In the genomic region with DNA sequence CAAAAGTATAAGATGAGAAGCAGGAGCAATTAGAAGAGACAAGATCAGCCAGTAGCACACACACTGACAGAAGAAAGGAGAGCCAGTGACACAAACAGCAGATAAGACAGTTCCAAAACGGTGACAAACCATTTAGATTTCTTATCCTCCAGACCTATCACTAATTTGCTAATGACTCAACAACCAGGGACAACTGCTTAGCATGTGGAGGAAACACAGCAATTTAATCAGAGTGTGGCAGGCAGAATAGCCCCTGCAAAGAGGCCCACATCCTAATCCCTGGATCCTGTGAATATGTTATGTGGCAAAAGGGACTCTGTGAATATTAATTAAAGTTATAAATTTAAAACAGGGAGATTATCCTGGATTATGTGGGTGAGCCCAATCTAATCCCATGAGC, we compare ENCODE assay signal across 1 cellular context.
TF ChIP-seq lines count a peak whose summit lies in the region.

No MANE protein-coding gene starts in this region.

TF ChIP-seq in SK-N-SH, 30 proteins besides CTCF, POLR2A, EP300 and RAD21 (continued from another document):
- TF ChIP-seq ELF1 (IDR thresholded peaks at IDR 0.05) (no peak), GATA2 (CRISPR knock-in tag; IDR thresholded peaks at IDR 0.05) (peak; percentile 100), RFX5 (IDR thresholded peaks at IDR 0.05; ENCODE audit: low read length) (peak; percentile 60; the same call in 1 of the 2 replicates), NRF1 (IDR thresholded peaks at IDR 0.05; ENCODE audit: low read depth, low read length) (no peak), TCF12 (IDR thresholded peaks at IDR 0.05) (peak; percentile 87), YY1 (IDR thresholded peaks at IDR 0.05; ENCODE audit: low read depth) (no peak), TEAD4 (IDR thresholded peaks at IDR 0.05; ENCODE audit: borderline replicate concordance, insufficient read depth) (peak; percentile 82; the same call in 1 of the 2 replicates)
- TF ChIP-seq, protein P1, sequence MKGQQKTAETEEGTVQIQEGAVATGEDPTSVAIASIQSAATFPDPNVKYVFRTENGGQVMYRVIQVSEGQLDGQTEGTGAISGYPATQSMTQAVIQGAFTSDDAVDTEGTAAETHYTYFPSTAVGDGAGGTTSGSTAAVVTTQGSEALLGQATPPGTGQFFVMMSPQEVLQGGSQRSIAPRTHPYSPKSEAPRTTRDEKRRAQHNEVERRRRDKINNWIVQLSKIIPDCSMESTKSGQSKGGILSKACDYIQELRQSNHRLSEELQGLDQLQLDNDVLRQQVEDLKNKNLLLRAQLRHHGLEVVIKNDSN (IDR thresholded peaks at IDR 0.05; ENCODE audit: borderline replicate concordance, low read depth), result no peak
- TF ChIP-seq, protein P2, sequence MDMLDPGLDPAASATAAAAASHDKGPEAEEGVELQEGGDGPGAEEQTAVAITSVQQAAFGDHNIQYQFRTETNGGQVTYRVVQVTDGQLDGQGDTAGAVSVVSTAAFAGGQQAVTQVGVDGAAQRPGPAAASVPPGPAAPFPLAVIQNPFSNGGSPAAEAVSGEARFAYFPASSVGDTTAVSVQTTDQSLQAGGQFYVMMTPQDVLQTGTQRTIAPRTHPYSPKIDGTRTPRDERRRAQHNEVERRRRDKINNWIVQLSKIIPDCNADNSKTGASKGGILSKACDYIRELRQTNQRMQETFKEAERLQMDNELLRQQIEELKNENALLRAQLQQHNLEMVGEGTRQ (IDR thresholded peaks at IDR 0.05; ENCODE audit: borderline replicate concordance, low read depth, low read length), result no peak
- TF ChIP-seq, protein P3, sequence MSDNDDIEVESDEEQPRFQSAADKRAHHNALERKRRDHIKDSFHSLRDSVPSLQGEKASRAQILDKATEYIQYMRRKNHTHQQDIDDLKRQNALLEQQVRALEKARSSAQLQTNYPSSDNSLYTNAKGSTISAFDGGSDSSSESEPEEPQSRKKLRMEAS (IDR thresholded peaks at IDR 0.05; ENCODE audit: low read depth), result no peak
TF ChIP-seq in SK-N-SH: peak in this region for 12.
